Comparison of ENCODE assay signal across 26 cellular contexts in genomic region chr18:65737346-65737745, GRCh38. TPM values are rescaled to one million over a fixed set of nuclear protein-coding genes. Genes with fewer than 3 reads are reported as not detected.
DNase-seq lines count a peak whose midpoint lies in the region; ATAC-seq and TF ChIP-seq lines count a peak whose summit lies in the region.
"Had no signal": no experiment of that assay in that cellular context is flagged by ENCODE, and none has a peak within 500 bp of the region (broad histone marks: within the 10 kb centered on the region; RNA-seq: fewer than 3 reads in every experiment).

No MANE protein-coding gene starts in this region.

- peak overlapping the region; percentile 44 for H2AFZ ChIP-seq in neural progenitor cell (replicated peaks)

- peak overlapping the region; percentile 14 for H3K4me3 Mint-ChIP-seq in neural progenitor cell
- no peak overlapping the region for H3K4me3 Mint-ChIP-seq in progenitor cell of endocrine pancreas (ENCODE audit: low read depth)
- H3K4me3 Mint-ChIP-seq: activated CD4-positive, alpha-beta T cell treated with anti-CD3 and anti-CD28 coated beads, Interleukin-2, amount 10 ng/mL, durations not matched to agents 7 days and 5 days; activated naive CD8-positive, alpha-beta T cell treated with anti-CD3 and anti-CD28 coated beads, Interleukin-2, amount 50 U/mL, for 24 hours; B cell had no signal

- H3K9ac ChIP-seq in neural progenitor cell: no peak overlapping the region

- H3K27me3 ChIP-seq in neural progenitor cell: no peaks in the 10 kb centered on the region
- H3K27me3 ChIP-seq: SJSA1, upper lobe of right lung had no signal

- ATAC-seq in GM19395 (IDR thresholded peaks at IDR 0.05; ENCODE audit: unreplicated experiment): no peak
- ATAC-seq: activated naive CD8-positive, alpha-beta T cell treated with anti-CD3 and anti-CD28 coated beads, Interleukin-2, amount 50 U/mL, for 24 hours; left lobe of liver; PC-3; upper lobe of right lung had no signal

- no peak overlapping the region for H3K4me3 ChIP-seq in neural progenitor cell
- H3K4me3 ChIP-seq: coronary artery, SJSA1, upper lobe of right lung had no signal

- no peaks in the 10 kb centered on the region for H3K36me3 ChIP-seq in neural progenitor cell
- H3K36me3 ChIP-seq: SJSA1, upper lobe of right lung had no signal

- no peaks in the 10 kb centered on the region for H3K36me3 Mint-ChIP-seq in neural progenitor cell
- H3K36me3 Mint-ChIP-seq in progenitor cell of endocrine pancreas (ENCODE audit: insufficient read depth): no peaks in the 10 kb centered on the region

- H3K27ac ChIP-seq in neural progenitor cell: peak overlapping the region; percentile 55
- H3K27ac ChIP-seq: 22Rv1, coronary artery, SJSA1, upper lobe of right lung, VCaP had no signal

- no peaks in the 10 kb centered on the region for H3K9me3 ChIP-seq in neural progenitor cell (ENCODE audit: low read depth)
- H3K9me3 ChIP-seq: SJSA1, upper lobe of right lung had no signal

- H3K4me1 ChIP-seq in neural progenitor cell: peaks cover 13% of the 10 kb centered on the region
- H3K4me1 ChIP-seq: SJSA1, upper lobe of right lung had no signal

- H3K27me3 Mint-ChIP-seq in neural progenitor cell (ENCODE audit: insufficient read depth, low read depth) (peaks cover 3% of the 10 kb centered on the region), progenitor cell of endocrine pancreas (no peaks in the 10 kb centered on the region)
- H3K27me3 Mint-ChIP-seq: activated CD4-positive, alpha-beta T cell treated with anti-CD3 and anti-CD28 coated beads, Interleukin-2, amount 10 ng/mL, durations not matched to agents 7 days and 5 days; activated naive CD8-positive, alpha-beta T cell treated with anti-CD3 and anti-CD28 coated beads, Interleukin-2, amount 50 U/mL, for 24 hours; B cell had no signal

- H3K9me3 Mint-ChIP-seq in neural progenitor cell: peaks cover 3% of the 10 kb centered on the region
- no peaks in the 10 kb centered on the region for H3K9me3 Mint-ChIP-seq in progenitor cell of endocrine pancreas (ENCODE audit: low read depth)
- H3K9me3 Mint-ChIP-seq: activated CD4-positive, alpha-beta T cell treated with anti-CD3 and anti-CD28 coated beads, Interleukin-2, amount 10 ng/mL, durations not matched to agents 7 days and 5 days; activated naive CD8-positive, alpha-beta T cell treated with anti-CD3 and anti-CD28 coated beads, Interleukin-2, amount 50 U/mL, for 24 hours had no signal

- H3K27ac Mint-ChIP-seq in neural progenitor cell (peak overlapping the region; percentile 47), progenitor cell of endocrine pancreas (no peak overlapping the region)
- H3K27ac Mint-ChIP-seq: activated CD4-positive, alpha-beta T cell treated with anti-CD3 and anti-CD28 coated beads, Interleukin-2, amount 10 ng/mL, durations not matched to agents 7 days and 5 days; activated naive CD8-positive, alpha-beta T cell treated with anti-CD3 and anti-CD28 coated beads, Interleukin-2, amount 50 U/mL, for 24 hours; B cell had no signal

- TF ChIP-seq CTCF in neural progenitor cell (IDR thresholded peaks at IDR 0.05) (no peak), progenitor cell of endocrine pancreas (IDR thresholded peaks at IDR 0.05; ENCODE audit: unreplicated experiment) (no peak), GM10266 (IDR thresholded peaks at IDR 0.05; ENCODE audit: control insufficient read depth, insufficient read depth, low read depth, missing control alignments) (no peak)

- no peaks in the 10 kb centered on the region for H4K20me1 ChIP-seq in neural progenitor cell (ENCODE audit: low read depth)

- H3K4me2 ChIP-seq in neural progenitor cell: peak overlapping the region; percentile 14

- no peaks in the 10 kb centered on the region for H3K79me2 ChIP-seq in neural progenitor cell (ENCODE audit: low read depth)

- H3F3A ChIP-seq in neural progenitor cell (ENCODE audit: low read depth): no peaks in the 10 kb centered on the region

- H3K4me1 Mint-ChIP-seq in neural progenitor cell (peaks cover 23% of the 10 kb centered on the region), progenitor cell of endocrine pancreas (ENCODE audit: low read depth) (no peaks in the 10 kb centered on the region)
- H3K4me1 Mint-ChIP-seq: activated CD4-positive, alpha-beta T cell treated with anti-CD3 and anti-CD28 coated beads, Interleukin-2, amount 10 ng/mL, durations not matched to agents 7 days and 5 days; activated naive CD8-positive, alpha-beta T cell treated with anti-CD3 and anti-CD28 coated beads, Interleukin-2, amount 50 U/mL, for 24 hours; B cell had no signal

- peak; percentile 15 for DNase-seq in NCI-H1694 treated with DMSO at 0.1 percent for 48 hours (lab: John Stamatoyannopoulos, UW)
- no peak for DNase-seq in NCI-H1694 (lab: John Stamatoyannopoulos, UW)
- DNase-seq in NCI-H2227 (lab: John Stamatoyannopoulos, UW; ENCODE audit: unreplicated experiment): peak; percentile 87
- DNase-seq in astrocyte of the hippocampus (ENCODE audit: low read depth, low spot score): peak; percentile 12
- DNase-seq in neural progenitor cell (ENCODE audit: low spot score): peak; percentile 21
- no peak for DNase-seq in progenitor cell of endocrine pancreas (ENCODE audit: low spot score, unreplicated experiment)
- DNase-seq in GM10266 (ENCODE audit: extremely low spot score): no peak
- DNase-seq: activated CD4-positive, alpha-beta T cell treated with anti-CD3 and anti-CD28 coated beads, Interleukin-2, amount 10 ng/mL, durations not matched to agents 7 days and 5 days; activated CD8-positive, alpha-beta memory T cell treated with anti-CD3 and anti-CD28 coated beads, Interleukin-2, amount 50 U/mL, for 4 hours; activated naive CD8-positive, alpha-beta T cell treated with anti-CD3 and anti-CD28 coated beads, Interleukin-2, amount 50 U/mL, for 24 hours; COR-L47; head of caudate nucleus; midbrain; PC-3; stimulated activated CD4-positive, alpha-beta T cell treated with anti-CD3 and anti-CD28 coated beads, Interleukin-12 subunit alpha, Interleukin-12 subunit beta, amount 100 ng/mL, for 4 hours; T-helper 2 cell; upper lobe of right lung had no signal

RNA-seq across cellular contexts. Expression of gene CDH7, which starts 13.5 kb away (rescaled TPM):
- total RNA-seq in neural progenitor cell (ENCODE audit: low replicate concordance): 2.7 TPM in 2 replicates
- 6.5 and 9.2 TPM in 2 replicates for total RNA-seq in progenitor cell of endocrine pancreas
- total RNA-seq: activated CD4-positive, alpha-beta T cell treated with anti-CD3 and anti-CD28 coated beads, Interleukin-2, amount 10 ng/mL, durations not matched to agents 7 days and 5 days; B cell; left lobe of liver; LHCN-M2; renal cortical epithelial cell; SJSA1; upper lobe of right lung had no signal

Comparison
In these comparisons a context has a peak if more than half of its experiments do, and no peak if none do; other contexts are left out.
1. DNase-seq: peak in NCI-H1694 treated with DMSO at 0.1 percent for 48 hours (single experiment), NCI-H2227 (single experiment), astrocyte of the hippocampus (single experiment) and neural progenitor cell (single experiment); none in NCI-H1694 (single experiment), progenitor cell of endocrine pancreas (single experiment) and GM10266 (single experiment).